In the genomic region with DNA sequence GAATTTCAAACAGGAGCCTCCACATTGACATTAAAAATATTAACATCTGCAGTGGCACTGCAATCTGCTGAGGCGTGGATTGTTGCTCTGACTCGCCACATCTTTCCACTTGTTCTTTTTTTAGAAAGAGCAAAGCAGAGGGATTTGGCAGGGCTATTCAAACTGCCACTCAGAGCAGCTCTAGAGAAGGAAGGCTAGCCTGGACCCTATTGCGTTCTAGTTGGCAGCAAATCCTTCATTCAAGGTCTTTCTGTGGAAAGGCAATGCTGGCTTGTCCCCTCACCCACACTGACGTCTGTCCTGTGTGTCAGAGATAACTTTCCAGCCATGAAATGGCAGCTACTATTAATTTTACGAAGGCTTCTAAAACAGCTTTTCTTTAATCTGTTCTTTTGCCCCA, we compare ENCODE assay signal across 16 cellular contexts.
A peak's percentile ranks its signal among the peaks of the same experiment; 100 is the strongest.
DNase-seq lines count a peak whose midpoint lies in the region; ATAC-seq and TF ChIP-seq lines count a peak whose summit lies in the region.
"Had no signal": no experiment of that assay in that cellular context is flagged by ENCODE, and none has a peak within 500 bp of the region (broad histone marks: within the 10 kb centered on the region; RNA-seq: fewer than 3 reads in every experiment).

No MANE protein-coding gene starts in this region.

- H3K4me1 Mint-ChIP-seq in activated CD4-positive, alpha-beta T cell treated with anti-CD3 and anti-CD28 coated beads for 36 hours: no peaks in the 10 kb centered on the region
- H3K4me1 Mint-ChIP-seq: T-cell had no signal

- H2AFZ ChIP-seq in fibroblast of lung (ENCODE audit: low read length): peak overlapping the region; percentile 71
- no peak overlapping the region for H2AFZ ChIP-seq in neural cell (ENCODE audit: low read depth, low read length)

- DNase-seq in AG20443 (ENCODE audit: low spot score) (peak; percentile 33), NCI-H446 treated with DMSO at 0.1 percent for 48 hours (lab: John Stamatoyannopoulos, UW) (peak; percentile 85), fibroblast of lung (ENCODE audit: low read depth in 2 of 2) (peak in 1 of 2 donors; percentile 68), mucosa of gallbladder (ENCODE audit: low spot score) (no peak), Peyer's patch (no peak)
- no peak for DNase-seq in activated CD4-positive, alpha-beta T cell treated with anti-CD3 and anti-CD28 coated beads for 36 hours
- DNase-seq in activated CD4-positive, CD25-positive, alpha-beta regulatory T cell (lab: John Stamatoyannopoulos, UW): no peak
- DNase-seq: activated CD8-positive, alpha-beta memory T cell treated with anti-CD3 and anti-CD28 coated beads, Interleukin-2, amount 50 U/mL, for 4 hours; activated naive CD4-positive, alpha-beta T cell treated with anti-CD3 and anti-CD28 coated beads, Interleukin-2, amount 50 U/mL, for 16 hours; GF-D8; left lung; stimulated activated naive CD4-positive, alpha-beta T cell treated with Interleukin-2 at 50 U/mL for 16 hours; T-cell; uterus had no signal

- H3K4me3 ChIP-seq in fibroblast of lung (replicated peaks in 1 of 4; ENCODE audit: control extremely low read depth in 1 of 4, insufficient read depth in 1 of 4, low read depth in 3 of 4, low read length in 4 of 4): no peak overlapping the region
- peak overlapping the region; percentile 26 for H3K4me3 ChIP-seq in neural cell (ENCODE audit: low read length)
- H3K4me3 ChIP-seq in Peyer's patch: no peak overlapping the region
- H3K4me3 ChIP-seq: left lung, uterus had no signal

- H3K27me3 Mint-ChIP-seq in activated CD4-positive, alpha-beta T cell treated with anti-CD3 and anti-CD28 coated beads for 36 hours: no peaks in the 10 kb centered on the region
- H3K27me3 Mint-ChIP-seq: T-cell had no signal

- TF ChIP-seq POLR2A in Peyer's patch (IDR thresholded peaks at IDR 0.05): no peak

- no peaks in the 10 kb centered on the region for H4K20me1 ChIP-seq in fibroblast of lung (ENCODE audit: control insufficient read depth, extremely low read depth, insufficient read depth, low read length)
- no peaks in the 10 kb centered on the region for H4K20me1 ChIP-seq in neural cell (ENCODE audit: insufficient read depth)

- H3K9me3 Mint-ChIP-seq in activated CD4-positive, alpha-beta T cell treated with anti-CD3 and anti-CD28 coated beads for 36 hours (ENCODE audit: low read depth): peaks cover 4% of the 10 kb centered on the region

- H3K27me3 ChIP-seq in fibroblast of lung (ENCODE audit: control insufficient read depth, insufficient read depth, low read length) (no peaks in the 10 kb centered on the region), neural cell (ENCODE audit: insufficient read depth, low read depth, low read length) (no peaks in the 10 kb centered on the region), Peyer's patch (no peaks in the 10 kb centered on the region)
- H3K27me3 ChIP-seq: left lung, uterus had no signal

- H3K4me2 ChIP-seq in fibroblast of lung (ENCODE audit: extremely low read depth, insufficient read depth, low read length): peak overlapping the region; percentile 11
- H3K4me2 ChIP-seq in neural cell (ENCODE audit: low read length): peak overlapping the region; percentile 7

- ATAC-seq in activated CD4-positive, alpha-beta T cell treated with anti-CD3 and anti-CD28 coated beads for 36 hours: no peak
- ATAC-seq: left lung, T-cell had no signal

- no peaks in the 10 kb centered on the region for H3K36me3 Mint-ChIP-seq in activated CD4-positive, alpha-beta T cell treated with anti-CD3 and anti-CD28 coated beads for 36 hours (ENCODE audit: low read depth)
- H3K36me3 Mint-ChIP-seq: T-cell had no signal

- no peaks in the 10 kb centered on the region for H3K9me2 ChIP-seq in neural cell (ENCODE audit: insufficient read depth, low read length)

- H3K4me3 Mint-ChIP-seq in activated CD4-positive, alpha-beta T cell treated with anti-CD3 and anti-CD28 coated beads for 36 hours: no peak overlapping the region
- H3K4me3 Mint-ChIP-seq: nephron, T-cell had no signal

- TF ChIP-seq RAD21 in neural cell (conservative IDR thresholded peaks at IDR 0.05): no peak

- TF ChIP-seq EP300 in neural cell (conservative IDR thresholded peaks at IDR 0.05; ENCODE audit: poor library complexity, severe bottlenecking): no peak

- H3K36me3 ChIP-seq in fibroblast of lung (ENCODE audit: control insufficient read depth, insufficient read depth, low read length) (no peaks in the 10 kb centered on the region), neural cell (ENCODE audit: insufficient read depth, low read length) (no peaks in the 10 kb centered on the region), Peyer's patch (no peaks in the 10 kb centered on the region)
- H3K36me3 ChIP-seq: left lung, uterus had no signal

- H3K9ac ChIP-seq in fibroblast of lung (ENCODE audit: insufficient read depth, low read length) (no peak overlapping the region), neural cell (ENCODE audit: low read length) (no peak overlapping the region)

- peaks cover 5% of the 10 kb centered on the region for H3F3A ChIP-seq in neural cell (ENCODE audit: insufficient read depth, low read length, poor library complexity, severe bottlenecking)

- intact Hi-C loops in activated CD4-positive, alpha-beta T cell treated with anti-CD3 and anti-CD28 coated beads for 36 hours (cut with DNase I, micrococcal nuclease): no loop called here

- POLR2A ChIA-PET in activated CD4-positive, alpha-beta T cell treated with anti-CD3 and anti-CD28 coated beads for 36 hours (lab: Charles Lee): no interaction called here

- no peak overlapping the region for H3K27ac Mint-ChIP-seq in activated CD4-positive, alpha-beta T cell treated with anti-CD3 and anti-CD28 coated beads for 36 hours
- H3K27ac Mint-ChIP-seq: nephron, T-cell had no signal

- TF ChIP-seq CTCF in fibroblast of lung (conservative IDR thresholded peaks at IDR 0.05 in 1 of 2, IDR thresholded peaks at IDR 0.05 in 1 of 2; ENCODE audit: low read depth in 1 of 2, low read length in 2 of 2) (no peak), neural cell (IDR thresholded peaks at IDR 0.05; ENCODE audit: poor library complexity, severe bottlenecking) (no peak), Peyer's patch (IDR thresholded peaks at IDR 0.05) (no peak)

- H3K4me1 ChIP-seq in fibroblast of lung (ENCODE audit: control insufficient read depth, extremely low read depth, insufficient read depth, low read length): no peaks in the 10 kb centered on the region
- H3K4me1 ChIP-seq in Peyer's patch: no peaks in the 10 kb centered on the region
- H3K4me1 ChIP-seq: left lung, uterus had no signal

- CTCF ChIA-PET in activated CD4-positive, alpha-beta T cell treated with anti-CD3 and anti-CD28 coated beads for 36 hours (lab: Charles Lee): no interaction called here

- H3K9me3 ChIP-seq in fibroblast of lung (ENCODE audit: control insufficient read depth, insufficient read depth, low read depth, low read length): no peaks in the 10 kb centered on the region
- H3K9me3 ChIP-seq in neural cell (ENCODE audit: low read length): peaks cover 4% of the 10 kb centered on the region
- peaks cover 0 to 3% (median 0%) of the 10 kb centered on the region in 4 donors for H3K9me3 ChIP-seq in Peyer's patch
- H3K9me3 ChIP-seq: left lung, uterus had no signal

- no peaks in the 10 kb centered on the region for H3K79me2 ChIP-seq in fibroblast of lung (ENCODE audit: control insufficient read depth, insufficient read depth, low read length)
- H3K79me2 ChIP-seq in neural cell (replicated peaks; ENCODE audit: insufficient read depth, low read length): no peaks in the 10 kb centered on the region

- H3K27ac ChIP-seq in fibroblast of lung (ENCODE audit: insufficient read depth, low read length) (no peak overlapping the region), neural cell (ENCODE audit: low read length) (peak overlapping the region; percentile 40), Peyer's patch (no peak overlapping the region)
- H3K27ac ChIP-seq: left lung, uterus had no signal

TF ChIP-seq in neural cell, 6 proteins besides CTCF, POLR2A, EP300 and RAD21:
- TF ChIP-seq, protein P1, sequence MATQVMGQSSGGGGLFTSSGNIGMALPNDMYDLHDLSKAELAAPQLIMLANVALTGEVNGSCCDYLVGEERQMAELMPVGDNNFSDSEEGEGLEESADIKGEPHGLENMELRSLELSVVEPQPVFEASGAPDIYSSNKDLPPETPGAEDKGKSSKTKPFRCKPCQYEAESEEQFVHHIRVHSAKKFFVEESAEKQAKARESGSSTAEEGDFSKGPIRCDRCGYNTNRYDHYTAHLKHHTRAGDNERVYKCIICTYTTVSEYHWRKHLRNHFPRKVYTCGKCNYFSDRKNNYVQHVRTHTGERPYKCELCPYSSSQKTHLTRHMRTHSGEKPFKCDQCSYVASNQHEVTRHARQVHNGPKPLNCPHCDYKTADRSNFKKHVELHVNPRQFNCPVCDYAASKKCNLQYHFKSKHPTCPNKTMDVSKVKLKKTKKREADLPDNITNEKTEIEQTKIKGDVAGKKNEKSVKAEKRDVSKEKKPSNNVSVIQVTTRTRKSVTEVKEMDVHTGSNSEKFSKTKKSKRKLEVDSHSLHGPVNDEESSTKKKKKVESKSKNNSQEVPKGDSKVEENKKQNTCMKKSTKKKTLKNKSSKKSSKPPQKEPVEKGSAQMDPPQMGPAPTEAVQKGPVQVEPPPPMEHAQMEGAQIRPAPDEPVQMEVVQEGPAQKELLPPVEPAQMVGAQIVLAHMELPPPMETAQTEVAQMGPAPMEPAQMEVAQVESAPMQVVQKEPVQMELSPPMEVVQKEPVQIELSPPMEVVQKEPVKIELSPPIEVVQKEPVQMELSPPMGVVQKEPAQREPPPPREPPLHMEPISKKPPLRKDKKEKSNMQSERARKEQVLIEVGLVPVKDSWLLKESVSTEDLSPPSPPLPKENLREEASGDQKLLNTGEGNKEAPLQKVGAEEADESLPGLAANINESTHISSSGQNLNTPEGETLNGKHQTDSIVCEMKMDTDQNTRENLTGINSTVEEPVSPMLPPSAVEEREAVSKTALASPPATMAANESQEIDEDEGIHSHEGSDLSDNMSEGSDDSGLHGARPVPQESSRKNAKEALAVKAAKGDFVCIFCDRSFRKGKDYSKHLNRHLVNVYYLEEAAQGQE (IDR thresholded peaks at IDR 0.05; ENCODE audit: borderline replicate concordance): no peak
- TF ChIP-seq EZH2 (IDR thresholded peaks at IDR 0.05; ENCODE audit: borderline replicate concordance, insufficient read depth, low read length, poor library complexity, severe bottlenecking): no peak
- TF ChIP-seq TAF1 (IDR thresholded peaks at IDR 0.05; ENCODE audit: low read depth): no peak
- TF ChIP-seq POLR2AphosphoS5 (IDR thresholded peaks at IDR 0.05): no peak
- TF ChIP-seq SMC3 (conservative IDR thresholded peaks at IDR 0.05; ENCODE audit: poor library complexity): no peak
- no peak for TF ChIP-seq MXI1 (conservative IDR thresholded peaks at IDR 0.05; ENCODE audit: poor library complexity, severe bottlenecking)

Comparison
In these comparisons a context has a peak if more than half of its experiments do, and no peak if none do; other contexts are left out.
1. DNase-seq: peak in AG20443 (single experiment) and NCI-H446 treated with DMSO at 0.1 percent for 48 hours (single experiment); none in activated CD4-positive, alpha-beta T cell treated with anti-CD3 and anti-CD28 coated beads for 36 hours (single experiment), mucosa of gallbladder (single experiment), activated CD4-positive, CD25-positive, alpha-beta regulatory T cell (0 of 4) and Peyer's patch (0 of 3).